ENCODE assay signal across 1 cellular context in the genomic region with DNA sequence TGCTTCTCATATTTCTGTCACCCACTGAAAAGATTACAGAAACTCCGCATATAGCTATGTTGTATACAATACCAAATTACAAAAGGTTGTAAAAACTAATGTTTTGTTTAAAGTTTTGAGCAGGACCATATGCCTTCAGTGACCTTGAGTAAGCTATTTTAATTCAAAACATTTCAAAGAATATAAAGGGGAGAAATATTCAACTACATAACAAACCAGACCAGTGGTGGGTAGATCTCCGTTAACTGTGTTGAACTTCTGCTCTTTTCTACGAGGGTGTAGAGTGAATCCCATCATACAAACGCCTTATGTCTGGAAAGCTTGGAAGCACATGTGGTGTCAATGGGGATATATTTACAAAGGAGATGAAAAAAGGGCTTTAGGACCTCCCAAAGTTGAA.
A peak's percentile ranks its signal among the peaks of the same experiment; 100 is the strongest.
TF ChIP-seq lines count a peak whose summit lies in the region.

No MANE protein-coding gene starts in this region.

TF ChIP-seq in K562, 482 proteins besides CTCF, POLR2A, EP300 and RAD21 (continued from another document):
- TF ChIP-seq, protein P1, sequence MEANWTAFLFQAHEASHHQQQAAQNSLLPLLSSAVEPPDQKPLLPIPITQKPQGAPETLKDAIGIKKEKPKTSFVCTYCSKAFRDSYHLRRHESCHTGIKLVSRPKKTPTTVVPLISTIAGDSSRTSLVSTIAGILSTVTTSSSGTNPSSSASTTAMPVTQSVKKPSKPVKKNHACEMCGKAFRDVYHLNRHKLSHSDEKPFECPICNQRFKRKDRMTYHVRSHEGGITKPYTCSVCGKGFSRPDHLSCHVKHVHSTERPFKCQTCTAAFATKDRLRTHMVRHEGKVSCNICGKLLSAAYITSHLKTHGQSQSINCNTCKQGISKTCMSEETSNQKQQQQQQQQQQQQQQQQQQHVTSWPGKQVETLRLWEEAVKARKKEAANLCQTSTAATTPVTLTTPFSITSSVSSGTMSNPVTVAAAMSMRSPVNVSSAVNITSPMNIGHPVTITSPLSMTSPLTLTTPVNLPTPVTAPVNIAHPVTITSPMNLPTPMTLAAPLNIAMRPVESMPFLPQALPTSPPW (CRISPR knock-in tag; IDR thresholded peaks at IDR 0.05): 0 out of 2 replicates have a peak, but pooled peaks have one; percentile 19
